28 cellular contexts compared by ENCODE assay signal in the genomic region with DNA sequence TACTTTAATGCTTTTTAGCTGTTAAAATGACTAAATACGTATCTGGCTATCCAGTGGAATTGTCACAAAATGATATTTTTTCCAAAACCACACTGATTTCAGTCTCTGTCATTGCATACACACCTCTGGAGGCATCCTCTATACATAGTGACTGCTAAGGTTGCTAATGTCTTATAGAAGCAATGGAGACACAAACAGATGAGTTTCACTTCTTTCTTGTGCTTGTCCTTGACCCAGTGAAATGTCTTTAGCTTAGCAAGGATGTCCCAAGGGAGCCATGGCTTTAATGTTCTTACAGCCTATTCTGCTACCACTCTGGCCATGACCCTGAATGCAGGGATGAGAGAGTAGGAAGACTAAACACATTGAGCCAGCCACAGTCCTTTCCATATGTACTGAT.
"Had no signal": no experiment of that assay in that cellular context is flagged by ENCODE, and none has a peak within 500 bp of the region (broad histone marks: within the 10 kb centered on the region; RNA-seq: fewer than 3 reads in every experiment).

No MANE protein-coding gene starts in this region.

- H3K36me3 Mint-ChIP-seq: activated CD4-positive, alpha-beta memory T cell treated with anti-CD3 and anti-CD28 coated beads for 36 hours; activated CD8-positive, alpha-beta memory T cell treated with anti-CD3 and anti-CD28 coated beads, Interleukin-2, amount 10 ng/mL, durations not matched to agents 7 days and 5 days; activated naive CD4-positive, alpha-beta T cell treated with anti-CD3 and anti-CD28 coated beads, Interleukin-2, amount 10 ng/mL, durations not matched to agents 7 days and 5 days; activated naive CD4-positive, alpha-beta T cell treated with anti-CD3 and anti-CD28 coated beads, Interleukin-2, amount 50 U/mL, for 72 hours; activated naive CD8-positive, alpha-beta T cell treated with anti-CD3 and anti-CD28 coated beads, Interleukin-2, amount 10 ng/mL, durations not matched to agents 7 days and 5 days had no signal

- H3K4me3 Mint-ChIP-seq: activated CD4-positive, alpha-beta memory T cell treated with anti-CD3 and anti-CD28 coated beads for 36 hours; activated CD4-positive, alpha-beta T cell treated with anti-CD3 and anti-CD28 coated beads for 36 hours; activated CD4-positive, alpha-beta T cell treated with anti-CD3 and anti-CD28 coated beads, Interleukin-2, amount 10 ng/mL, durations not matched to agents 24 days and 14 days; activated CD8-positive, alpha-beta memory T cell treated with anti-CD3 and anti-CD28 coated beads, Interleukin-2, amount 10 ng/mL, durations not matched to agents 7 days and 5 days; activated CD8-positive, alpha-beta T cell treated with anti-CD3 and anti-CD28 coated beads, Interleukin-2, amount 10 ng/mL, durations not matched to agents 7 days and 5 days; activated naive CD4-positive, alpha-beta T cell treated with anti-CD3 and anti-CD28 coated beads, Interleukin-2, amount 10 ng/mL, durations not matched to agents 7 days and 5 days; activated naive CD8-positive, alpha-beta T cell treated with anti-CD3 and anti-CD28 coated beads, Interleukin-2, amount 10 ng/mL, durations not matched to agents 7 days and 5 days; activated T-cell treated with anti-CD3 and anti-CD28 coated beads, Interleukin-2, amount 50 U/mL, for 24 hours; activated T-cell treated with anti-CD3 and anti-CD28 coated beads, Interleukin-2, amount 50 U/mL, for 72 hours; central memory CD8-positive, alpha-beta T cell; dendritic cell treated with granulocyte-macrophage colony-stimulating factor and Interleukin-4, amounts not matched to agents 40 ng/mL and 50 ng/mL, for 4 days; endodermal cell; T-helper 1 cell treated with Interleukin-12 subunit alpha and Interleukin-12 subunit beta and Interleukin-4 antibody, amounts not matched to agents 30 μg/mL and 1 μg/mL, for 36 hours had no signal

- H3K9me3 Mint-ChIP-seq: activated CD4-positive, alpha-beta memory T cell treated with anti-CD3 and anti-CD28 coated beads for 36 hours; activated CD4-positive, alpha-beta T cell treated with anti-CD3 and anti-CD28 coated beads, Interleukin-2, amount 10 ng/mL, durations not matched to agents 24 days and 14 days; activated naive CD4-positive, alpha-beta T cell treated with anti-CD3 and anti-CD28 coated beads, Interleukin-2, amount 10 ng/mL, durations not matched to agents 7 days and 5 days; activated naive CD4-positive, alpha-beta T cell treated with anti-CD3 and anti-CD28 coated beads, Interleukin-2, amount 50 U/mL, for 72 hours; activated naive CD8-positive, alpha-beta T cell treated with anti-CD3 and anti-CD28 coated beads, Interleukin-2, amount 10 ng/mL, durations not matched to agents 7 days and 5 days; activated T-cell treated with anti-CD3 and anti-CD28 coated beads, Interleukin-2, amount 50 U/mL, for 24 hours; activated T-cell treated with anti-CD3 and anti-CD28 coated beads, Interleukin-2, amount 50 U/mL, for 72 hours; central memory CD8-positive, alpha-beta T cell; dendritic cell treated with granulocyte-macrophage colony-stimulating factor and Interleukin-4, amounts not matched to agents 40 ng/mL and 50 ng/mL, for 4 days; endodermal cell; T-helper 1 cell treated with Interleukin-12 subunit alpha and Interleukin-12 subunit beta and Interleukin-4 antibody, amounts not matched to agents 30 μg/mL and 1 μg/mL, for 36 hours had no signal

- H3K27ac Mint-ChIP-seq: activated CD4-positive, alpha-beta memory T cell treated with anti-CD3 and anti-CD28 coated beads for 36 hours; activated CD4-positive, alpha-beta T cell treated with anti-CD3 and anti-CD28 coated beads for 36 hours; activated CD4-positive, alpha-beta T cell treated with anti-CD3 and anti-CD28 coated beads, Interleukin-2, amount 10 ng/mL, durations not matched to agents 24 days and 14 days; activated CD8-positive, alpha-beta memory T cell treated with anti-CD3 and anti-CD28 coated beads, Interleukin-2, amount 10 ng/mL, durations not matched to agents 7 days and 5 days; activated CD8-positive, alpha-beta T cell treated with anti-CD3 and anti-CD28 coated beads, Interleukin-2, amount 10 ng/mL, durations not matched to agents 7 days and 5 days; activated naive CD4-positive, alpha-beta T cell treated with anti-CD3 and anti-CD28 coated beads, Interleukin-2, amount 10 ng/mL, durations not matched to agents 7 days and 5 days; activated naive CD4-positive, alpha-beta T cell treated with anti-CD3 and anti-CD28 coated beads, Interleukin-2, amount 50 U/mL, for 72 hours; activated naive CD8-positive, alpha-beta T cell treated with anti-CD3 and anti-CD28 coated beads, Interleukin-2, amount 10 ng/mL, durations not matched to agents 7 days and 5 days; activated T-cell treated with anti-CD3 and anti-CD28 coated beads, Interleukin-2, amount 50 U/mL, for 24 hours; activated T-cell treated with anti-CD3 and anti-CD28 coated beads, Interleukin-2, amount 50 U/mL, for 72 hours; dendritic cell treated with granulocyte-macrophage colony-stimulating factor and Interleukin-4, amounts not matched to agents 40 ng/mL and 50 ng/mL, for 4 days; endodermal cell; T-helper 1 cell treated with Interleukin-12 subunit alpha and Interleukin-12 subunit beta and Interleukin-4 antibody, amounts not matched to agents 30 μg/mL and 1 μg/mL, for 36 hours had no signal

- H3K36me3 ChIP-seq: brain microvascular endothelial cell had no signal

- H3K27ac ChIP-seq: brain microvascular endothelial cell, coronary artery, dorsolateral prefrontal cortex had no signal

- H3K27me3 Mint-ChIP-seq: activated naive CD4-positive, alpha-beta T cell treated with anti-CD3 and anti-CD28 coated beads, Interleukin-2, amount 10 ng/mL, durations not matched to agents 7 days and 5 days had no signal

- H3K4me3 ChIP-seq: coronary artery, dorsolateral prefrontal cortex had no signal

- H3K4me1 Mint-ChIP-seq: activated CD4-positive, alpha-beta T cell treated with anti-CD3 and anti-CD28 coated beads for 36 hours; activated CD4-positive, alpha-beta T cell treated with anti-CD3 and anti-CD28 coated beads, Interleukin-2, amount 10 ng/mL, durations not matched to agents 24 days and 14 days; activated CD8-positive, alpha-beta memory T cell treated with anti-CD3 and anti-CD28 coated beads, Interleukin-2, amount 10 ng/mL, durations not matched to agents 7 days and 5 days; activated naive CD4-positive, alpha-beta T cell treated with anti-CD3 and anti-CD28 coated beads, Interleukin-2, amount 10 ng/mL, durations not matched to agents 7 days and 5 days; activated naive CD8-positive, alpha-beta T cell treated with anti-CD3 and anti-CD28 coated beads, Interleukin-2, amount 10 ng/mL, durations not matched to agents 7 days and 5 days; central memory CD8-positive, alpha-beta T cell had no signal

- ATAC-seq: activated CD4-positive, alpha-beta T cell treated with anti-CD3 and anti-CD28 coated beads for 36 hours; activated CD8-positive, alpha-beta memory T cell treated with anti-CD3 and anti-CD28 coated beads, Interleukin-2, amount 10 ng/mL, durations not matched to agents 7 days and 5 days; activated CD8-positive, alpha-beta T cell treated with anti-CD3 and anti-CD28 coated beads, Interleukin-2, amount 10 ng/mL, durations not matched to agents 7 days and 5 days; activated naive CD4-positive, alpha-beta T cell treated with anti-CD3 and anti-CD28 coated beads, Interleukin-2, amount 50 U/mL, for 72 hours; activated T-cell treated with anti-CD3 and anti-CD28 coated beads, Interleukin-2, amount 50 U/mL, for 72 hours; esophagus mucosa had no signal

- DNase-seq: activated CD4-positive, alpha-beta memory T cell treated with anti-CD3 and anti-CD28 coated beads for 36 hours; activated CD4-positive, alpha-beta T cell treated with anti-CD3 and anti-CD28 coated beads for 36 hours; activated CD4-positive, alpha-beta T cell treated with anti-CD3 and anti-CD28 coated beads, Interleukin-2, amount 10 ng/mL, durations not matched to agents 24 days and 14 days; activated CD4-positive, CD25-positive, alpha-beta regulatory T cell; activated CD4-positive, CD25-positive, alpha-beta regulatory T cell treated with anti-CD3 and anti-CD28 coated beads, Interleukin-2, amount 50 U/mL, for 72 hours; activated CD8-positive, alpha-beta memory T cell treated with anti-CD3 and anti-CD28 coated beads, Interleukin-2, amount 10 ng/mL, durations not matched to agents 7 days and 5 days; activated CD8-positive, alpha-beta memory T cell treated with anti-CD3 and anti-CD28 coated beads, Interleukin-2, amount 50 U/mL, for 48 hours; activated CD8-positive, alpha-beta T cell treated with anti-CD3 and anti-CD28 coated beads, Interleukin-2, amount 10 ng/mL, durations not matched to agents 7 days and 5 days; activated gamma-delta T cell; activated naive CD4-positive, alpha-beta T cell; activated naive CD4-positive, alpha-beta T cell treated with anti-CD3 and anti-CD28 coated beads, Interleukin-2, amount 10 ng/mL, durations not matched to agents 7 days and 5 days; activated naive CD8-positive, alpha-beta T cell treated with anti-CD3 and anti-CD28 coated beads, Interleukin-2, amount 10 ng/mL, durations not matched to agents 7 days and 5 days; activated T-cell treated with anti-CD3 and anti-CD28 coated beads for 4 hours; activated T-cell treated with anti-CD3 and anti-CD28 coated beads, Interleukin-2, amount 50 U/mL, for 24 hours; activated T-cell treated with anti-CD3 and anti-CD28 coated beads, Interleukin-2, amount 50 U/mL, for 72 hours; brain microvascular endothelial cell; dorsolateral prefrontal cortex; effector memory CD4-positive, alpha-beta T cell; endodermal cell; foreskin fibroblast; head of caudate nucleus; T-helper 9 cell had no signal

- H3K27me3 ChIP-seq: brain microvascular endothelial cell had no signal
